ENCODE assay signal across 26 cellular contexts in genomic region chr9:2849943-2850342, GRCh38. TPM values are rescaled to one million over a fixed set of nuclear protein-coding genes. Genes with fewer than 3 reads are reported as not detected.
DNase-seq lines count a peak whose midpoint lies in the region; ATAC-seq and TF ChIP-seq lines count a peak whose summit lies in the region.
"Had no signal": no experiment of that assay in that cellular context is flagged by ENCODE, and none has a peak within 500 bp of the region (broad histone marks: within the 10 kb centered on the region; RNA-seq: fewer than 3 reads in every experiment).

No MANE protein-coding gene starts in this region.

- H3K4me3 ChIP-seq in CD8-positive, alpha-beta T cell (ENCODE audit: low read depth, low read length) = no peak overlapping the region
- no peak overlapping the region for H3K4me3 ChIP-seq in foreskin fibroblast (ENCODE audit: low read depth in 1 of 2, low read length in 2 of 2)
- H3K4me3 ChIP-seq: adrenal gland, K562, prostate gland, upper lobe of right lung had no signal

- no peaks in the 10 kb centered on the region for H3K36me3 Mint-ChIP-seq in CD8-positive, alpha-beta T cell
- H3K36me3 Mint-ChIP-seq in natural killer cell = no peaks in the 10 kb centered on the region
- no peaks in the 10 kb centered on the region for H3K36me3 Mint-ChIP-seq in stimulated activated memory B cell treated with anti-CD40 and anti-IgM and Interleukin-4, amounts not matched to agents 10 μg/mL and 1 μg/mL and 100 μg/mL, for 72 hours
- H3K36me3 Mint-ChIP-seq in type B pancreatic cell = no peaks in the 10 kb centered on the region
- H3K36me3 Mint-ChIP-seq: brain had no signal

- CTCF ChIA-PET in CD8-positive, alpha-beta T cell (lab: Charles Lee) = no interaction called here

- H3K9me3 Mint-ChIP-seq in CD8-positive, alpha-beta T cell = no peaks in the 10 kb centered on the region
- H3K9me3 Mint-ChIP-seq in natural killer cell (no peaks in the 10 kb centered on the region), type B pancreatic cell (no peaks in the 10 kb centered on the region)
- no peaks in the 10 kb centered on the region for H3K9me3 Mint-ChIP-seq in stimulated activated memory B cell treated with anti-CD40 and anti-IgM and Interleukin-4, amounts not matched to agents 10 μg/mL and 1 μg/mL and 100 μg/mL, for 72 hours
- H3K9me3 Mint-ChIP-seq: brain had no signal

- POLR2A ChIA-PET in CD8-positive, alpha-beta T cell (lab: Charles Lee) = interaction anchor here (0.9 kb wide), 1 partner anchor 33 kb away, joined by 3 read pairs; no protein-coding TSS in a partner anchor

- DNase-seq in NCI-H82 (lab: John Stamatoyannopoulos, UW) = peak; percentile 42
- no peak for DNase-seq in NCI-H82 treated with DMSO at 0.1 percent for 48 hours (lab: John Stamatoyannopoulos, UW; ENCODE audit: unreplicated experiment)
- no peak for DNase-seq in CD8-positive, alpha-beta T cell
- peak; percentile 34 for DNase-seq in UCSD-AML1 (lab: John Stamatoyannopoulos, UW; ENCODE audit: unreplicated experiment)
- DNase-seq in natural killer cell = no peak
- no peak for DNase-seq in foreskin fibroblast
- DNase-seq in type B pancreatic cell (ENCODE audit: extremely low spot score, unreplicated experiment) = no peak
- DNase-seq: activated CD4-positive, CD25-positive, alpha-beta regulatory T cell; adrenal gland; AML-193; DMS79 treated with DMSO at 0.1 percent for 48 hours; effector CD8-positive, alpha-beta T cell; erythroblast; left cardiac atrium; mammary epithelial cell; MM.1S; NCI-H2171 treated with DMSO at 0.1 percent for 48 hours; NCI-H748 treated with DMSO at 0.1 percent for 48 hours; T-helper 9 cell; upper lobe of right lung had no signal

- ATAC-seq in CD8-positive, alpha-beta T cell = peak; percentile 59
- peak; percentile 45 to 70 (median 53) for ATAC-seq in natural killer cell
- ATAC-seq in stimulated activated memory B cell treated with anti-CD40 and anti-IgM and Interleukin-4, amounts not matched to agents 10 μg/mL and 1 μg/mL and 100 μg/mL, for 72 hours = no peak
- ATAC-seq: K562, left cardiac atrium, SK-N-SH treated with all-trans-retinoic acid at 6 μM for 48 hours, upper lobe of right lung had no signal

- H3K27me3 ChIP-seq in CD8-positive, alpha-beta T cell (ENCODE audit: insufficient read depth, low read length) = no peaks in the 10 kb centered on the region
- H3K27me3 ChIP-seq: adrenal gland, upper lobe of right lung had no signal

- intact Hi-C loops in CD8-positive, alpha-beta T cell (cut with DNase I, micrococcal nuclease) = loop anchor here (10.0 kb wide), 3 partner anchors 835 to 1835 kb away; partner anchors contain the start of genes PLPP6 (in 1 of the 2), SMARCA2 (in 1 of the 2) and SPATA6L (in 1 of the 2)
- intact Hi-C loops in natural killer cell (cut with micrococcal nuclease) = loop anchor here (10.0 kb wide), 1 partner anchor 695 kb away; no protein-coding TSS in a partner anchor

- no peak overlapping the region for H3K27ac Mint-ChIP-seq in CD8-positive, alpha-beta T cell
- H3K27ac Mint-ChIP-seq in natural killer cell = peak overlapping the region in 1 of 2 donors; percentile 44
- no peak overlapping the region for H3K27ac Mint-ChIP-seq in stimulated activated memory B cell treated with anti-CD40 and anti-IgM and Interleukin-4, amounts not matched to agents 10 μg/mL and 1 μg/mL and 100 μg/mL, for 72 hours
- no peak overlapping the region for H3K27ac Mint-ChIP-seq in type B pancreatic cell
- H3K27ac Mint-ChIP-seq: brain had no signal

- H3K9me3 ChIP-seq in CD8-positive, alpha-beta T cell (ENCODE audit: low read length) = no peaks in the 10 kb centered on the region
- H3K9me3 ChIP-seq: adrenal gland, neutrophil, prostate gland, upper lobe of right lung had no signal

- no peak overlapping the region for H3K4me3 Mint-ChIP-seq in CD8-positive, alpha-beta T cell
- no peak overlapping the region for H3K4me3 Mint-ChIP-seq in natural killer cell
- no peak overlapping the region for H3K4me3 Mint-ChIP-seq in stimulated activated memory B cell treated with anti-CD40 and anti-IgM and Interleukin-4, amounts not matched to agents 10 μg/mL and 1 μg/mL and 100 μg/mL, for 72 hours
- no peak overlapping the region for H3K4me3 Mint-ChIP-seq in type B pancreatic cell
- H3K4me3 Mint-ChIP-seq: brain had no signal

- no peaks in the 10 kb centered on the region for H3K36me3 ChIP-seq in CD8-positive, alpha-beta T cell (ENCODE audit: insufficient read depth, low read length)
- H3K36me3 ChIP-seq: adrenal gland, neutrophil, prostate gland, upper lobe of right lung had no signal

- H3K27ac ChIP-seq in CD8-positive, alpha-beta T cell (ENCODE audit: low read depth, low read length) = no peak overlapping the region
- H3K27ac ChIP-seq: adrenal gland, neutrophil, prostate gland, upper lobe of right lung had no signal

- peaks cover 11% of the 10 kb centered on the region for H3K4me1 Mint-ChIP-seq in CD8-positive, alpha-beta T cell (ENCODE audit: low read depth)
- peaks cover 4 to 5% of the 10 kb centered on the region in 2 donors for H3K4me1 Mint-ChIP-seq in natural killer cell
- H3K4me1 Mint-ChIP-seq in stimulated activated memory B cell treated with anti-CD40 and anti-IgM and Interleukin-4, amounts not matched to agents 10 μg/mL and 1 μg/mL and 100 μg/mL, for 72 hours = peaks cover 6% of the 10 kb centered on the region
- peaks cover 7% of the 10 kb centered on the region for H3K4me1 Mint-ChIP-seq in type B pancreatic cell (ENCODE audit: unreplicated experiment)

- H3K27me3 Mint-ChIP-seq in CD8-positive, alpha-beta T cell (ENCODE audit: low read depth) = peaks cover 14% of the 10 kb centered on the region
- peaks cover 10 to 36% of the 10 kb centered on the region in 2 donors for H3K27me3 Mint-ChIP-seq in natural killer cell (ENCODE audit: low read depth in 2 of 2)
- peaks cover 35% of the 10 kb centered on the region for H3K27me3 Mint-ChIP-seq in stimulated activated memory B cell treated with anti-CD40 and anti-IgM and Interleukin-4, amounts not matched to agents 10 μg/mL and 1 μg/mL and 100 μg/mL, for 72 hours
- peaks cover 9% of the 10 kb centered on the region for H3K27me3 Mint-ChIP-seq in type B pancreatic cell

- TF ChIP-seq CTCF in CD8-positive, alpha-beta T cell (IDR thresholded peaks at IDR 0.05) = no peak
- no peak for TF ChIP-seq CTCF in natural killer cell (IDR thresholded peaks at IDR 0.05)
- no peak for TF ChIP-seq CTCF in foreskin fibroblast (IDR thresholded peaks at IDR 0.05; ENCODE audit: low read depth, low read length)
- TF ChIP-seq CTCF in type B pancreatic cell (conservative IDR thresholded peaks at IDR 0.05) = no peak

- H3K4me1 ChIP-seq in CD8-positive, alpha-beta T cell (ENCODE audit: insufficient read depth, low read length) = peaks cover 8% of the 10 kb centered on the region
- H3K4me1 ChIP-seq: prostate gland had no signal

RNA-seq across cellular contexts. Expression of gene PUM3, which starts 6.0 kb away (rescaled TPM):
- total RNA-seq in CD8-positive, alpha-beta T cell = 10 to 100 TPM; 27.7 to 28.3 TPM
- total RNA-seq in natural killer cell (10 to 100 TPM; 27.5 to 31.3 (median 30.4) TPM), type B pancreatic cell (ENCODE audit: low replicate concordance) (49.9 and 54.4 TPM in 2 replicates)

Comparison
In these comparisons a context has a peak if more than half of its experiments do, and no peak if none do; other contexts are left out.
1. DNase-seq: peak in NCI-H82 (single experiment) and UCSD-AML1 (single experiment); none in NCI-H82 treated with DMSO at 0.1 percent for 48 hours (single experiment), CD8-positive, alpha-beta T cell (0 of 7), natural killer cell (single experiment), foreskin fibroblast (0 of 2) and type B pancreatic cell (single experiment).